Comparison of ENCODE assay signal across 8 cellular contexts in the genomic region with DNA sequence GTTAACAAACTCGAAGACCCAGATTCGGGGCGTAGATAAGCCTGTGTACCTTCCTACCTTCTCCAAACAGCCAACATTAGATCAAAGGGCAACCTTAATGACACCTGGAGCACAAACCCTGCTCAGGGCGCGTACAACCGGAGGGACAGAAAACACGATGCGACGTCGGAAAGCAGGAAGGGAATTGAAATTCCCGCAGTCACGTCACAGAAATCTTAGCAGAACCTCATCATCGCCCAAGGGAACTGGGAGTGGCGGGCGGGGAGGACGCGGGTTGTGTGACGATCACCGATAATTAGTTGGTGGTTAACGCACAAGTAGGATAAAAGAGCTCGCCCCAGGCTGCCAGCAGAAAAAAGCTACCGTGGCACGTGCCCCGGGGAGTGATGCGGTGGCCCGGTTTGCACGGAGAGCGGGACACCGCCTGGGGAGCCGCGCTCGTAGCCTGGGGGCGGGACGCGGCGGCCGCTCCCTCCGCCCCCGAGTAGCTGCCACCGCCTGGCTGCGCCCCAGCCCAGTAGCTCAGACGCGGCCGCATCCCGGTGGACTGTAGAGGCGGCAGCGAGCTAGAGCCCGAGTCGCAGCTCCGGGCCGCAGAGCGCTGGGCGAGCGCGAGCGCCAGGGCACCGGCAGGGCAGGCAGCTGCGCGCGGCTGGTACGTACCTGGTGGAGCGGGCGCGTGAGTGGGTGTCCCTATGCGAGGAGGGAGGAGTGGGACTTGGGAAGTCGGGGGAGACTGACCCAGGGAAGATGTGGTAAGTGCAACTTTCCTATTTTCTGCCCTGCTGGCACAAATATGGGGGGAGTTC. TPM values are rescaled to one million over a fixed set of nuclear protein-coding genes. Genes with fewer than 3 reads are reported as not detected.
DNase-seq lines count a peak whose midpoint lies in the region; ATAC-seq lines count a peak whose summit lies in the region.

A gene with protein sequence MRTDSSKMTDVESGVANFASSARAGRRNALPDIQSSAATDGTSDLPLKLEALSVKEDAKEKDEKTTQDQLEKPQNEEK (plus strand): TSS at position 525 of the 809 bp plus-strand sequence. CDS start 107,390 bp downstream, outside the sequence.

- peak within 1 kb of the TSS; percentile 71 to 90 (median 80) for H3K4me3 Mint-ChIP-seq in CD4-positive, CD25-positive, alpha-beta regulatory T cell
- H3K4me3 Mint-ChIP-seq in activated CD8-positive, alpha-beta T cell treated with anti-CD3 and anti-CD28 coated beads, Interleukin-2, amount 10 ng/mL, durations not matched to agents 7 days and 5 days, result peak within 1 kb of the TSS; percentile 77

- H2BK15ac ChIP-seq in mesendoderm (replicated peaks; ENCODE audit: low read depth), result no peak within 1 kb of the TSS

- H3K4me3 ChIP-seq in CD4-positive, CD25-positive, alpha-beta regulatory T cell (ENCODE audit: low read depth, low read length), result peak within 1 kb of the TSS; percentile 75
- peak within 1 kb of the TSS; percentile 33 for H3K4me3 ChIP-seq in mesendoderm (ENCODE audit: low read length)

- peaks cover 0 to 1% of the 10 kb centered on the region in 2 experiments for H3K9me3 ChIP-seq in CD4-positive, CD25-positive, alpha-beta regulatory T cell (ENCODE audit: control insufficient read depth in 2 of 2, low read length in 2 of 2)

- CTCF ChIA-PET in activated CD8-positive, alpha-beta T cell treated with anti-CD3 and anti-CD28 coated beads, Interleukin-2, amount 10 ng/mL, durations not matched to agents 7 days and 5 days (lab: Charles Lee), result interaction anchor here (1.5 to 1.6 kb wide), 2 partner anchors 80 to 119 kb away, joined by 3 to 9 read pairs; no protein-coding TSS in a partner anchor

- H3K27me3 ChIP-seq in CD4-positive, CD25-positive, alpha-beta regulatory T cell (ENCODE audit: control insufficient read depth, insufficient read depth, low read length), result peaks cover 24% of the 10 kb centered on the region
- H3K27me3 ChIP-seq in mesendoderm (ENCODE audit: insufficient read depth, low read length, poor library complexity), result no peaks in the 10 kb centered on the region

- no peak within 1 kb of the TSS for H2AK5ac ChIP-seq in mesendoderm (ENCODE audit: low read length)

- POLR2A ChIA-PET in activated CD8-positive, alpha-beta T cell treated with anti-CD3 and anti-CD28 coated beads, Interleukin-2, amount 10 ng/mL, durations not matched to agents 7 days and 5 days (lab: Charles Lee), result no interaction called here

- peaks cover 0 to 20% (median 11%) of the 10 kb centered on the region in 4 donors for H3K4me1 Mint-ChIP-seq in CD4-positive, CD25-positive, alpha-beta regulatory T cell
- peaks cover 16% of the 10 kb centered on the region for H3K4me1 Mint-ChIP-seq in activated CD8-positive, alpha-beta T cell treated with anti-CD3 and anti-CD28 coated beads, Interleukin-2, amount 10 ng/mL, durations not matched to agents 7 days and 5 days (ENCODE audit: low read depth)

- H3K18ac ChIP-seq in mesendoderm (ENCODE audit: low read length), result no peak within 1 kb of the TSS

- no peak within 1 kb of the TSS for H2BK120ac ChIP-seq in mesendoderm (ENCODE audit: low read depth, low read length)

- no peak within 1 kb of the TSS for H3K4ac ChIP-seq in mesendoderm (ENCODE audit: low read depth, low read length)

- H3K4me1 ChIP-seq in CD4-positive, CD25-positive, alpha-beta regulatory T cell (ENCODE audit: control insufficient read depth, insufficient read depth, low read length, poor library complexity, severe bottlenecking), result peaks cover 15% of the 10 kb centered on the region
- H3K4me1 ChIP-seq in mesendoderm (ENCODE audit: control insufficient read depth, low read depth, low read length), result peaks cover 3% of the 10 kb centered on the region

- H3K27ac Mint-ChIP-seq in CD4-positive, CD25-positive, alpha-beta regulatory T cell, result peak within 1 kb of the TSS in 2 of 3 donors; percentile 4 to 56
- no peak within 1 kb of the TSS for H3K27ac Mint-ChIP-seq in activated CD8-positive, alpha-beta T cell treated with anti-CD3 and anti-CD28 coated beads, Interleukin-2, amount 10 ng/mL, durations not matched to agents 7 days and 5 days

- peak in 2 of 3 donors; percentile 2 to 53 for DNase-seq in CD4-positive, CD25-positive, alpha-beta regulatory T cell
- DNase-seq in NCI-H524 (lab: John Stamatoyannopoulos, UW) (peak; percentile 53 to 80), epidermal melanocyte (ENCODE audit: insufficient read length, low spot score) (peak; percentile 68), mesendoderm (peak; percentile 90)
- DNase-seq in activated CD8-positive, alpha-beta T cell treated with anti-CD3 and anti-CD28 coated beads, Interleukin-2, amount 10 ng/mL, durations not matched to agents 7 days and 5 days, result peak; percentile 57
- peak; percentile 20 to 27 for DNase-seq in stimulated activated CD8-positive, alpha-beta memory T cell treated with anti-CD3 and anti-CD28 coated beads, Interleukin-7, amount 100 ng/mL, for 48 hours (ENCODE audit: extremely low read depth in 1 of 2, low read depth in 1 of 2)

- no peaks in the 10 kb centered on the region for H3K36me3 ChIP-seq in CD4-positive, CD25-positive, alpha-beta regulatory T cell (ENCODE audit: control insufficient read depth, insufficient read depth, low read length)
- no peaks in the 10 kb centered on the region for H3K36me3 ChIP-seq in mesendoderm (ENCODE audit: control insufficient read depth, insufficient read depth, low read length)

- H3K4me2 ChIP-seq in mesendoderm (ENCODE audit: low read length), result peak within 1 kb of the TSS; percentile 99

- H2BK5ac ChIP-seq in mesendoderm (ENCODE audit: low read length), result no peak within 1 kb of the TSS

- H4K8ac ChIP-seq in mesendoderm (ENCODE audit: low read depth, low read length), result no peak within 1 kb of the TSS

- H3K27me3 Mint-ChIP-seq in CD4-positive, CD25-positive, alpha-beta regulatory T cell, result peaks cover 50% of the 10 kb centered on the region
- peaks cover 35% of the 10 kb centered on the region for H3K27me3 Mint-ChIP-seq in activated CD8-positive, alpha-beta T cell treated with anti-CD3 and anti-CD28 coated beads, Interleukin-2, amount 10 ng/mL, durations not matched to agents 7 days and 5 days (ENCODE audit: low read depth)

- H3K23ac ChIP-seq in mesendoderm (ENCODE audit: low read length), result peak within 1 kb of the TSS; percentile 66

- no peak within 1 kb of the TSS for H3K27ac ChIP-seq in CD4-positive, CD25-positive, alpha-beta regulatory T cell (ENCODE audit: insufficient read depth, low read length, poor library complexity, severe bottlenecking)
- H3K27ac ChIP-seq in mesendoderm (ENCODE audit: low read depth, low read length), result no peak within 1 kb of the TSS

- no CpG with 5 or more reads among the region's 66 CpGs for WGBS in mesendoderm (ENCODE audit: extremely low coverage, insufficient coverage, low lambda C conversion rate)

- peak within 1 kb of the TSS; percentile 79 for H3K56ac ChIP-seq in mesendoderm (ENCODE audit: low read length)

- H3K9me3 Mint-ChIP-seq in CD4-positive, CD25-positive, alpha-beta regulatory T cell, result peaks cover 0 to 7% (median 1%) of the 10 kb centered on the region in 7 donors
- no peaks in the 10 kb centered on the region for H3K9me3 Mint-ChIP-seq in activated CD8-positive, alpha-beta T cell treated with anti-CD3 and anti-CD28 coated beads, Interleukin-2, amount 10 ng/mL, durations not matched to agents 7 days and 5 days (ENCODE audit: insufficient read depth)

- no peak within 1 kb of the TSS for H4K5ac ChIP-seq in mesendoderm (ENCODE audit: low read length)

- peak; percentile 66 to 70 for ATAC-seq in CD4-positive, CD25-positive, alpha-beta regulatory T cell (ENCODE audit: low read depth in 2 of 2)
- peak; percentile 94 for ATAC-seq in GM19397 (IDR thresholded peaks at IDR 0.05; ENCODE audit: unreplicated experiment)
- ATAC-seq in HG03442 (IDR thresholded peaks at IDR 0.05; ENCODE audit: unreplicated experiment), result peak; percentile 93
- peak; percentile 97 for ATAC-seq in activated CD8-positive, alpha-beta T cell treated with anti-CD3 and anti-CD28 coated beads, Interleukin-2, amount 10 ng/mL, durations not matched to agents 7 days and 5 days

- H3K36me3 Mint-ChIP-seq in CD4-positive, CD25-positive, alpha-beta regulatory T cell, result no peaks in the 10 kb centered on the region
- H3K36me3 Mint-ChIP-seq in activated CD8-positive, alpha-beta T cell treated with anti-CD3 and anti-CD28 coated beads, Interleukin-2, amount 10 ng/mL, durations not matched to agents 7 days and 5 days (ENCODE audit: low read depth), result no peaks in the 10 kb centered on the region

- no peaks in the 10 kb centered on the region for H3K79me2 ChIP-seq in mesendoderm (ENCODE audit: control insufficient read depth, insufficient read depth, low read length)

- peak within 1 kb of the TSS; percentile 63 for H3K9ac ChIP-seq in mesendoderm (ENCODE audit: low read length)

- no peaks in the 10 kb centered on the region for H3K79me1 ChIP-seq in mesendoderm (ENCODE audit: low read length)

RNA-seq across cellular contexts. Expression of the gene that starts here (rescaled TPM):
- 0.62 TPM for total RNA-seq in CD4-positive, CD25-positive, alpha-beta regulatory T cell
- under 1 TPM in 3 of 4 donors, not detected in 1; 0.32 to 0.95 (median 0.72) TPM for polyA plus RNA-seq in CD4-positive, CD25-positive, alpha-beta regulatory T cell
- total RNA-seq in activated CD8-positive, alpha-beta T cell treated with anti-CD3 and anti-CD28 coated beads, Interleukin-2, amount 10 ng/mL, durations not matched to agents 7 days and 5 days, result under 1 TPM; 0.44 to 0.76 TPM
- 27.4 TPM for polyA plus RNA-seq in mesendoderm (2013, experiment 1 of 2)
- polyA plus RNA-seq in mesendoderm (2013, experiment 2 of 2), result 27.7 TPM

Comparison
In these comparisons a context has a peak if more than half of its experiments do, and no peak if none do; other contexts are left out.
1. Peak in DNase-seq, ATAC-seq and H3K4me3 ChIP-seq in CD4-positive, CD25-positive, alpha-beta regulatory T cell; RNA of the gene not detected or under 1 TPM.
2. Peak in DNase-seq and ATAC-seq in activated CD8-positive, alpha-beta T cell treated with anti-CD3 and anti-CD28 coated beads, Interleukin-2, amount 10 ng/mL, durations not matched to agents 7 days and 5 days; RNA of the gene not detected or under 1 TPM.
3. DNase-seq: peak in every context shown above with its lines; median percentile 90 in mesendoderm; 68 in epidermal melanocyte; 66 in NCI-H524; 57 in activated CD8-positive, alpha-beta T cell treated with anti-CD3 and anti-CD28 coated beads, Interleukin-2, amount 10 ng/mL, durations not matched to agents 7 days and 5 days; 28 in CD4-positive, CD25-positive, alpha-beta regulatory T cell; 24 in stimulated activated CD8-positive, alpha-beta memory T cell treated with anti-CD3 and anti-CD28 coated beads, Interleukin-7, amount 100 ng/mL, for 48 hours.